1 cellular context compared by ENCODE assay signal in the genomic region with DNA sequence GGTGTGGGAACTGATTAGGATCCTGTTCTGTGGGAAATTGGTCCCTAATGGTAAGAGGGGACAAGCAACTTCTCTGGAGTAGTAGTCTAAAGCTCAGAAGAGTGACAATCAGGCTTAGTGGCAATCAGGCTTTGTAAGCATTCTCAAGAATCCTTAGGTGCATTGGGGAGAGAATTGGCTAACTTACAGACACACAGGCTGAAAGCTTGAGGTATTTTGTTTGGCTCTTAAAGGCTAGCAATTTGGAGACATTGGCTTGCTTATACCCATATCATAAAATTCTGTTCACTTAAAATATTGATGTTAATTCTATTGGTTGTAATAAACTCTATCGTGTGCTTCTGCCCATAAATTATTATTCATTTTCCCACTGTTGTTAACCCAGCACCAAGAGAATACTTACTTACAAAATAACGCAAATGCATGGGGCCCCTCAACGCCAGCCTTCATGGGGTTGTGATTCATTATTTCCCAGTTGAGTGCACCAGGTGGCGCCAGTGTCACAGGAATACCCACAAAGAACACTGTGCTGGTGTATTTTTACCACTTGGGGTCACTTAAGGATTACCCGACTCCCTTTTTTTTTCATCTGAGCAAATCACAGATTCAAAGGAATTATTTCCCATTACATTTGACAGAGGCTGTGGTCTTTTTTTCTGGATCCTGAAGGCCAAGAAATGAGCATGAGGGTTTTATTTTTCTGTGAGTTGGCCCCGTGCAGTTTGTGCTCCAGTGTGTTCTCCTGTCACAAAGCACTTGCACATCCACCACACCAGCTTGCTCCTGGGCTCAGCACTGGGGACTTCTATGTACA.
TF ChIP-seq lines count a peak whose summit lies in the region.

No MANE protein-coding gene starts in this region.

TF ChIP-seq in HepG2, 621 proteins besides CTCF, POLR2A, EP300 and RAD21 (continued from another document):
- TF ChIP-seq POLR2G (IDR thresholded peaks at IDR 0.05; ENCODE audit: low read depth, low read length) (peak; percentile 50; the same call in 1 of the 2 replicates), NR0B2 (CRISPR knock-in tag; IDR thresholded peaks at IDR 0.05) (no peak), HHEX (CRISPR knock-in tag; IDR thresholded peaks at IDR 0.05) (no peak), AGO2 (optimal IDR thresholded peaks at IDR 0.05; ENCODE audit: low read depth, low read length) (peak; percentile 45), HOXA3 (CRISPR knock-in tag; IDR thresholded peaks at IDR 0.05) (no peak), ISL2 (CRISPR knock-in tag; IDR thresholded peaks at IDR 0.05) (0 out of 2 replicates have a peak, but pooled peaks have one; percentile 37), ZSCAN30 (CRISPR knock-in tag; IDR thresholded peaks at IDR 0.05) (no peak), ZNF580 (CRISPR knock-in tag; IDR thresholded peaks at IDR 0.05; ENCODE audit: borderline replicate concordance, low read depth) (0 out of 2 replicates have a peak, but pooled peaks have one; percentile 29), SMARCC2 (IDR thresholded peaks at IDR 0.05) (no peak), RBM39 (IDR thresholded peaks at IDR 0.05; ENCODE audit: low read depth, low read length, poor library complexity, severe bottlenecking) (no peak), ZNF350 (CRISPR knock-in tag; IDR thresholded peaks at IDR 0.05; ENCODE audit: borderline replicate concordance, low read depth) (no peak), ZNF749 (CRISPR knock-in tag; IDR thresholded peaks at IDR 0.05; ENCODE audit: borderline replicate concordance) (no peak), XRCC5 (optimal IDR thresholded peaks at IDR 0.05; ENCODE audit: low read length) (peak; percentile 35), FOXM1 (CRISPR knock-in tag; IDR thresholded peaks at IDR 0.05) (no peak), CBX5 (CRISPR knock-in tag; IDR thresholded peaks at IDR 0.05; ENCODE audit: borderline replicate concordance) (no peak), THAP11 (CRISPR knock-in tag; IDR thresholded peaks at IDR 0.05) (0 out of 2 replicates have a peak, but pooled peaks have one; percentile 18), THRA (CRISPR knock-in tag; IDR thresholded peaks at IDR 0.05; ENCODE audit: borderline replicate concordance) (peak; percentile 96), SMAD9 (CRISPR knock-in tag; IDR thresholded peaks at IDR 0.05) (no peak)
- TF ChIP-seq, protein P1, sequence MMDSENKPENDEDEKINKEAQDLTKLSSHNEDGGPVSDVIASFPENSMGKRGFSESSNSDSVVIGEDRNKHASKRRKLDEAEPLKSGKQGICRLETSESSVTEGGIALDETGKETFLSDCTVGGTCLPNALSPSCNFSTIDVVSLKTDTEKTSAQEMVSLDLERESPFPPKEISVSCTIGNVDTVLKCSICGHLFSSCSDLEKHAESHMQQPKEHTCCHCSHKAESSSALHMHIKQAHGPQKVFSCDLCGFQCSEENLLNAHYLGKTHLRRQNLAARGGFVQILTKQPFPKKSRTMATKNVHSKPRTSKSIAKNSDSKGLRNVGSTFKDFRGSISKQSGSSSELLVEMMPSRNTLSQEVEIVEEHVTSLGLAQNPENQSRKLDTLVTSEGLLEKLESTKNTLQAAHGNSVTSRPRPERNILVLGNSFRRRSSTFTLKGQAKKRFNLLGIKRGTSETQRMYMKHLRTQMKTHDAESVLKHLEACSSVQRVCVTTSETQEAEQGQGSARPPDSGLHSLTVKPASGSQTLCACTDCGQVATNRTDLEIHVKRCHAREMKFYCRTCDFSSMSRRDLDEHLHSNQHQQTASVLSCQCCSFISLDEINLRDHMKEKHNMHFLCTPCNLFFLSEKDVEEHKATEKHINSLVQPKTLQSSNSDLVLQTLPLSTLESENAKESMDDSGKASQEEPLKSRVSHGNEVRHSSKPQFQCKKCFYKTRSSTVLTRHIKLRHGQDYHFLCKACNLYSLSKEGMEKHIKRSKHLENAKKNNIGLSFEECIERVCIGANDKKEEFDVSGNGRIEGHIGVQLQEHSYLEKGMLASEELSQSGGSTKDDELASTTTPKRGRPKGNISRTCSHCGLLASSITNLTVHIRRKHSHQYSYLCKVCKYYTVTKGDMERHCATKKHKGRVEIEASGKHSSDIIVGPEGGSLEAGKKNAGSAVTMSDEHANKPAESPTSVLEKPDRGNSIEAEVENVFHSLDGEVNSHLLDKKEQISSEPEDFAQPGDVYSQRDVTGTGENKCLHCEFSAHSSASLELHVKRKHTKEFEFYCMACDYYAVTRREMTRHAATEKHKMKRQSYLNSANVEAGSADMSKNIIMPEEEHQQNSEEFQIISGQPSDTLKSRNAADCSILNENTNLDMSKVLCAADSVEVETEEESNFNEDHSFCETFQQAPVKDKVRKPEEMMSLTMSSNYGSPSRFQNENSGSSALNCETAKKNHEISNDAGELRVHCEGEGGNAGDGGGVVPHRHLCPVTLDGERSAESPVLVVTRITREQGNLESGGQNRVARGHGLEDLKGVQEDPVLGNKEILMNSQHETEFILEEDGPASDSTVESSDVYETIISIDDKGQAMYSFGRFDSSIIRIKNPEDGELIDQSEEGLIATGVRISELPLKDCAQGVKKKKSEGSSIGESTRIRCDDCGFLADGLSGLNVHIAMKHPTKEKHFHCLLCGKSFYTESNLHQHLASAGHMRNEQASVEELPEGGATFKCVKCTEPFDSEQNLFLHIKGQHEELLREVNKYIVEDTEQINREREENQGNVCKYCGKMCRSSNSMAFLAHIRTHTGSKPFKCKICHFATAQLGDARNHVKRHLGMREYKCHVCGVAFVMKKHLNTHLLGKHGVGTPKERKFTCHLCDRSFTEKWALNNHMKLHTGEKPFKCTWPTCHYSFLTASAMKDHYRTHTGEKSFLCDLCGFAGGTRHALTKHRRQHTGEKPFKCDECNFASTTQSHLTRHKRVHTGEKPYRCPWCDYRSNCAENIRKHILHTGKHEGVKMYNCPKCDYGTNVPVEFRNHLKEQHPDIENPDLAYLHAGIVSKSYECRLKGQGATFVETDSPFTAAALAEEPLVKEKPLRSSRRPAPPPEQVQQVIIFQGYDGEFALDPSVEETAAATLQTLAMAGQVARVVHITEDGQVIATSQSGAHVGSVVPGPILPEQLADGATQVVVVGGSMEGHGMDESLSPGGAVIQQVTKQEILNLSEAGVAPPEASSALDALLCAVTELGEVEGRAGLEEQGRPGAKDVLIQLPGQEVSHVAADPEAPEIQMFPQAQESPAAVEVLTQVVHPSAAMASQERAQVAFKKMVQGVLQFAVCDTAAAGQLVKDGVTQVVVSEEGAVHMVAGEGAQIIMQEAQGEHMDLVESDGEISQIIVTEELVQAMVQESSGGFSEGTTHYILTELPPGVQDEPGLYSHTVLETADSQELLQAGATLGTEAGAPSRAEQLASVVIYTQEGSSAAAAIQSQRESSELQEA (CRISPR knock-in tag; IDR thresholded peaks at IDR 0.05; ENCODE audit: not compliant biosample characterization): no peak
- TF ChIP-seq, protein P2, sequence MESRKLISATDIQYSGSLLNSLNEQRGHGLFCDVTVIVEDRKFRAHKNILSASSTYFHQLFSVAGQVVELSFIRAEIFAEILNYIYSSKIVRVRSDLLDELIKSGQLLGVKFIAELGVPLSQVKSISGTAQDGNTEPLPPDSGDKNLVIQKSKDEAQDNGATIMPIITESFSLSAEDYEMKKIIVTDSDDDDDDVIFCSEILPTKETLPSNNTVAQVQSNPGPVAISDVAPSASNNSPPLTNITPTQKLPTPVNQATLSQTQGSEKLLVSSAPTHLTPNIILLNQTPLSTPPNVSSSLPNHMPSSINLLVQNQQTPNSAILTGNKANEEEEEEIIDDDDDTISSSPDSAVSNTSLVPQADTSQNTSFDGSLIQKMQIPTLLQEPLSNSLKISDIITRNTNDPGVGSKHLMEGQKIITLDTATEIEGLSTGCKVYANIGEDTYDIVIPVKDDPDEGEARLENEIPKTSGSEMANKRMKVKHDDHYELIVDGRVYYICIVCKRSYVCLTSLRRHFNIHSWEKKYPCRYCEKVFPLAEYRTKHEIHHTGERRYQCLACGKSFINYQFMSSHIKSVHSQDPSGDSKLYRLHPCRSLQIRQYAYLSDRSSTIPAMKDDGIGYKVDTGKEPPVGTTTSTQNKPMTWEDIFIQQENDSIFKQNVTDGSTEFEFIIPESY (CRISPR knock-in tag; IDR thresholded peaks at IDR 0.05): peak; percentile 27; the same call in 1 of the 2 replicates
